ENCODE assay signal across 9 cellular contexts in the genomic region with DNA sequence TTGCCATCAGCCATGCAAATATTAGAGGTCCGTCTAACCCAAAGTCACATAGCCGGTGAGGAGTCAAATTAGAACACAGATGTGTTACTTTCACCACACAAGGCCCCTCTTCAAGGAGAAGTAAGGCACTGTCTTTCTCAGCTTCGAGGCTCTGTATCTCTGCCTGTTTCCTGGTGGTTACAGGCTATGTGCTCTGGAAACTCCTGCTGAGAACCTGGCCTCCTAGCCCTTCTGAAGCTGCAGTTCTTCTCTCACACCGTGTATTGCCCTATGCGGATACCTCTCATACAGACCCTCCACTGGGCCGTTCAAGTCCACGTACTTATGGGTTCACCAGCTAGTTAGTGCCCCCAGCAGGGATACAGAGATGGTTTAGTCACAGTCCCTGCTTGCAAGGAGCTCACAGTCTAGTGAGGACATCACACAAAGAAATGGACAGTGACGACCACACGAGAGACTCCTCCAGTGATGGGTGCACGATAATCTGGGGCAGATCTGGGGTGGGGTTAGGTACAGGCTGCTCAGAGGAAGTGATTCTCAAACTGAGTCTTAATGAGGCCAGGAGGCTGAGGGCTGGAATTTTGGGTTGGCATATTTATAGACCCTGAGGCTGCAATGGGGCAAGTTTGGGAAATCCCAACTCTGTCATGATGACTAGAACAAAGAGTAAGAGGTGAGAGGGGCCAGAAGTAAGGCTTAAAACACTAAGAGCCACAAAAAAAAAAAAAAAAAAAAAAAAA. TPM values are rescaled to one million over a fixed set of nuclear protein-coding genes. Genes with fewer than 3 reads are reported as not detected.
DNase-seq lines count a peak whose midpoint lies in the region; ATAC-seq and TF ChIP-seq lines count a peak whose summit lies in the region.
"Had no signal": no experiment of that assay in that cellular context is flagged by ENCODE, and none has a peak within 500 bp of the region (broad histone marks: within the 10 kb centered on the region; RNA-seq: fewer than 3 reads in every experiment).

No MANE protein-coding gene starts in this region.

- in situ Hi-C loops in GM13977 (cut with MboI; ENCODE audit: low pct_unique_long_range_greater_than_20kb, low sequenced_read_pairs, unreplicated experiment): no loop called here

- ATAC-seq in GM19463 (IDR thresholded peaks at IDR 0.05; ENCODE audit: unreplicated experiment) (peak; percentile 62), HG03280 (IDR thresholded peaks at IDR 0.05; ENCODE audit: unreplicated experiment) (peak; percentile 46)

- TF ChIP-seq CTCF in GM13977 (IDR thresholded peaks at IDR 0.05; ENCODE audit: extremely low read depth, insufficient read depth, missing control alignments): no peak

- DNase-seq in GM13977 (ENCODE audit: low spot score) (peak; percentile 73), DMS79 treated with DMSO at 0.1 percent for 48 hours (lab: John Stamatoyannopoulos, UW) (no peak), SK-N-DZ (ENCODE audit: low spot score) (no peak), cerebellar nuclear complex (lab: John Stamatoyannopoulos, UW) (no peak), NCI-H345 (lab: John Stamatoyannopoulos, UW) (no peak)
- DNase-seq in central memory CD4-positive, alpha-beta T cell: peak; percentile 23
- DNase-seq: aorta had no signal

RNA-seq across cellular contexts. Expression of a gene that starts 22.8 kb away (rescaled TPM):
- 23.4 and 25.5 TPM in 2 replicates for polyA plus RNA-seq in SK-N-DZ (2014; cell fraction: cytosol; rRNA removed)
- polyA plus RNA-seq in SK-N-DZ (2014; cell fraction: nucleus; rRNA removed): 17.1 and 22.4 TPM in 2 replicates

RNA-seq across cellular contexts. Expression of a gene that starts 28.8 kb away (rescaled TPM):
- 1,349 and 1,406 TPM in 2 replicates for polyA plus RNA-seq in SK-N-DZ (2014; cell fraction: cytosol; rRNA removed)
- 819 and 868 TPM in 2 replicates for polyA plus RNA-seq in SK-N-DZ (2014; cell fraction: nucleus; rRNA removed)

RNA-seq across cellular contexts. Expression of a gene that starts 57.8 kb away (rescaled TPM):
- polyA plus RNA-seq in SK-N-DZ (2014; cell fraction: cytosol; rRNA removed): 71.0 and 87.6 TPM in 2 replicates
- 45.2 and 47.9 TPM in 2 replicates for polyA plus RNA-seq in SK-N-DZ (2014; cell fraction: nucleus; rRNA removed)

Comparison
In these comparisons a context has a peak if more than half of its experiments do, and no peak if none do; other contexts are left out.
1. DNase-seq: peak in GM13977 (single experiment) and central memory CD4-positive, alpha-beta T cell (single experiment); none in DMS79 treated with DMSO at 0.1 percent for 48 hours (single experiment), SK-N-DZ (single experiment), cerebellar nuclear complex (0 of 2) and NCI-H345 (single experiment).